In the genomic region with DNA sequence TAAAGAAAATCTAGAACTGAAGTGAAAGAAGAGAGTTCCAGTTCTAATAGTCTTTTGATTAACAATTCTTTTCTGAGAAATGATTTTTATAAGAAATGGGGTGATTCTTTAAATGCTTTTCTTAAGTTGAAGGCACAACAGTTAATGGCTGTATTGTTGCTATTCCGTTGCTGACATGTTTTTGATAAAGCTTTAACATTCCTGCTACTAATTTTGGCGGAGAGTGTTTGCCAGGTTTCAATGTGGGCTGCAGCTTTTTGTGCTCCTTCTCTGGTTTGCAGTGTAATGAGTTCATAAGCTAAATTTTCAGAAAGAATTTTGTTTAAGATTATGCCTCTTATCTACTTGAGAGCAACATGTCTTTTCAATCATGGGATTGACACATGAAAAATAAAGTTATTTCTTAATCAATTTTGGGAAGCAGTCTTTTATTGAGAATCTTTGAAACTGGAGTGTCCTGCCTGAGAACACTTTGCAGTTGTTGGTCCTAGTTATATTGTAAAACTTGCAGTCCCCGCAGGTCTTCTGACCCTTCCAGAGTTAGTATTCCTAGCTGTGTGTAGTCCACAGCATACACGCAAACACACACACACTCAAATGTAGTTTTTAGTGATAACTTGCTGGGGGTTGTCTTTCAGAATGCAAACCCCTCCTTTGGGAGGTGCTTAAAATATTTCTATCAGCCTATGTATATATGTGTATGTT, we compare ENCODE assay signal across 14 cellular contexts. TPM values are rescaled to one million over a fixed set of nuclear protein-coding genes. Genes with fewer than 3 reads are reported as not detected.
DNase-seq lines count a peak whose midpoint lies in the region; ATAC-seq and TF ChIP-seq lines count a peak whose summit lies in the region.
"Had no signal": no experiment of that assay in that cellular context is flagged by ENCODE, and none has a peak within 500 bp of the region (broad histone marks: within the 10 kb centered on the region; RNA-seq: fewer than 3 reads in every experiment).

No MANE protein-coding gene starts in this region.

- H3F3A ChIP-seq in GM23248 (ENCODE audit: insufficient read depth), result peaks cover 11% of the 10 kb centered on the region; the same call in 1 of the 2 replicates
- peaks cover 4% of the 10 kb centered on the region for H3F3A ChIP-seq in neural progenitor cell (ENCODE audit: low read depth)

- no peaks in the 10 kb centered on the region for H3K27me3 ChIP-seq in GM23248 (replicated peaks; ENCODE audit: insufficient read depth)
- H3K27me3 ChIP-seq in dorsolateral prefrontal cortex, result no peaks in the 10 kb centered on the region
- H3K27me3 ChIP-seq in neural progenitor cell, result no peaks in the 10 kb centered on the region
- H3K27me3 ChIP-seq: BE2C had no signal

- intact Hi-C loops in dorsolateral prefrontal cortex (cut with DNase I) (loop anchor here in 1 of 2 donors (5.0 kb wide), 1 partner anchor 62 kb away; a partner anchor contains a TSS), left ventricle myocardium superior (cut with micrococcal nuclease) (no loop called here)
- intact Hi-C loops in activated CD4-positive, alpha-beta memory T cell treated with anti-CD3 and anti-CD28 coated beads for 36 hours (cut with micrococcal nuclease), result loop anchor here (2.0 to 5.0 kb wide), 2 partner anchors 92 to 142 kb away; no protein-coding TSS in a partner anchor

- POLR2A ChIA-PET in activated CD4-positive, alpha-beta memory T cell treated with anti-CD3 and anti-CD28 coated beads for 36 hours (lab: Charles Lee), result interaction anchor here (0.9 kb wide), 1 partner anchor 92 kb away, joined by 3 read pairs; no protein-coding TSS in a partner anchor

- DNase-seq in GM23248 (no peak), dorsolateral prefrontal cortex (no peak), left ventricle myocardium superior (no peak), pons (ENCODE audit: low spot score) (peak; percentile 22), neural progenitor cell (ENCODE audit: low spot score) (no peak)
- no peak for DNase-seq in activated CD4-positive, alpha-beta memory T cell treated with anti-CD3 and anti-CD28 coated beads for 36 hours
- DNase-seq: BE2C, KG1, NCI-H1092, NCI-H1694, NCI-H2107, NCI-H226 had no signal

- H4K20me1 ChIP-seq in GM23248 (ENCODE audit: insufficient read depth), result no peaks in the 10 kb centered on the region
- H4K20me1 ChIP-seq in neural progenitor cell (ENCODE audit: low read depth), result no peaks in the 10 kb centered on the region

- 36 to 47% methylated on average over 4 of the region's 4 CpGs for WGBS in GM23248 (ENCODE audit: low coverage in 1 of 2, low lambda C conversion rate in 2 of 2, missing lambda C conversion rate in 2 of 2), 2 experiments

- H3K4me2 ChIP-seq in GM23248 (ENCODE audit: unreplicated experiment) (no peak overlapping the region), neural progenitor cell (no peak overlapping the region)

- no peaks in the 10 kb centered on the region for H3K9me2 ChIP-seq in GM23248 (ENCODE audit: insufficient read depth)

- H3K4me1 Mint-ChIP-seq in activated CD4-positive, alpha-beta memory T cell treated with anti-CD3 and anti-CD28 coated beads for 36 hours (ENCODE audit: low read depth), result peaks cover 14% of the 10 kb centered on the region
- H3K4me1 Mint-ChIP-seq in neural progenitor cell, result peaks cover 5% of the 10 kb centered on the region

- no peak overlapping the region for H2AFZ ChIP-seq in GM23248
- no peak overlapping the region for H2AFZ ChIP-seq in neural progenitor cell (replicated peaks)

- ATAC-seq in left ventricle myocardium superior, result peak; percentile 52
- no peak for ATAC-seq in GM18858 (IDR thresholded peaks at IDR 0.05; ENCODE audit: unreplicated experiment)

- in situ Hi-C loops in GM23248 (cut with MboI), result no loop called here

- H3K36me3 Mint-ChIP-seq in activated CD4-positive, alpha-beta memory T cell treated with anti-CD3 and anti-CD28 coated beads for 36 hours, result peaks cover 22% of the 10 kb centered on the region
- H3K36me3 Mint-ChIP-seq in neural progenitor cell, result peaks cover 7% of the 10 kb centered on the region

- no peaks in the 10 kb centered on the region for H3K79me2 ChIP-seq in GM23248 (ENCODE audit: insufficient read depth)
- no peaks in the 10 kb centered on the region for H3K79me2 ChIP-seq in neural progenitor cell (ENCODE audit: low read depth)

- H3K4me3 Mint-ChIP-seq in activated CD4-positive, alpha-beta memory T cell treated with anti-CD3 and anti-CD28 coated beads for 36 hours, result no peak overlapping the region
- H3K4me3 Mint-ChIP-seq in neural progenitor cell, result no peak overlapping the region

- H3K9ac ChIP-seq in GM23248, result no peak overlapping the region
- H3K9ac ChIP-seq in neural progenitor cell, result no peak overlapping the region

- H3K4me1 ChIP-seq in GM23248 (ENCODE audit: insufficient read depth) (peaks cover 7% of the 10 kb centered on the region), neural progenitor cell (peaks cover 14% of the 10 kb centered on the region)
- H3K4me1 ChIP-seq: BE2C had no signal

- TF ChIP-seq CTCF in dorsolateral prefrontal cortex (IDR thresholded peaks at IDR 0.05 in 54 of 56, conservative IDR thresholded peaks at IDR 0.05 in 2 of 56; ENCODE audit: low read depth in 1 of 56, partially characterized antibody in 56 of 56), result no peak
- TF ChIP-seq CTCF in neural progenitor cell (IDR thresholded peaks at IDR 0.05), result no peak

- H3K27me3 Mint-ChIP-seq in activated CD4-positive, alpha-beta memory T cell treated with anti-CD3 and anti-CD28 coated beads for 36 hours, result no peaks in the 10 kb centered on the region
- no peaks in the 10 kb centered on the region for H3K27me3 Mint-ChIP-seq in neural progenitor cell (ENCODE audit: insufficient read depth, low read depth)

- CTCF ChIA-PET in activated CD4-positive, alpha-beta memory T cell treated with anti-CD3 and anti-CD28 coated beads for 36 hours (lab: Charles Lee), result interaction anchor here (0.6 to 2.0 kb wide), 9 partner anchors 11 to 246 kb away, joined by 3 to 7 read pairs (median 4); a partner anchor contains a TSS

- H3K27ac ChIP-seq in GM23248 (peak overlapping the region; percentile 19; the same call in 1 of the 2 replicates), dorsolateral prefrontal cortex (peak overlapping the region in 58 of 59 donors; percentile 1 to 93 (median 78)), neural progenitor cell (no peak overlapping the region)

- H3K36me3 ChIP-seq in GM23248 (ENCODE audit: low read depth) (peaks cover 14% of the 10 kb centered on the region), neural progenitor cell (no peaks in the 10 kb centered on the region)
- H3K36me3 ChIP-seq: BE2C had no signal

- H3K9me3 Mint-ChIP-seq in activated CD4-positive, alpha-beta memory T cell treated with anti-CD3 and anti-CD28 coated beads for 36 hours, result no peaks in the 10 kb centered on the region
- no peaks in the 10 kb centered on the region for H3K9me3 Mint-ChIP-seq in neural progenitor cell

- H3K27ac Mint-ChIP-seq in activated CD4-positive, alpha-beta memory T cell treated with anti-CD3 and anti-CD28 coated beads for 36 hours, result no peak overlapping the region
- H3K27ac Mint-ChIP-seq in neural progenitor cell, result no peak overlapping the region

- H3K9me3 ChIP-seq in GM23248 (ENCODE audit: low read depth) (no peaks in the 10 kb centered on the region), neural progenitor cell (ENCODE audit: low read depth) (no peaks in the 10 kb centered on the region)
- H3K9me3 ChIP-seq: BE2C had no signal

- H3K4me3 ChIP-seq in GM23248, result no peak overlapping the region
- peak overlapping the region in 7 of 59 donors; percentile 4 to 23 (median 11) for H3K4me3 ChIP-seq in dorsolateral prefrontal cortex
- H3K4me3 ChIP-seq in neural progenitor cell, result no peak overlapping the region

RNA-seq across cellular contexts. Expression of a gene that starts 56.7 kb away (rescaled TPM):
- 0.25 TPM in 1 of 2 replicates, not detected in the other for total RNA-seq in GM23248 (2014; rRNA removed; shearing (Covaris generic))
- 0.30 and 0.51 TPM in 2 replicates for polyA plus RNA-seq in GM23248 (2016; fragmentation: Nextera tagmentation; extraction: Ambion mirVana)
- total RNA-seq in dorsolateral prefrontal cortex, result 1 to 10 TPM in 50 of 120 experiments, under 1 TPM in 56, not detected in 14; 0.22 to 2.7 (median 0.94) TPM
- total RNA-seq in left ventricle myocardium superior, result 0.32 TPM
- not detected for total RNA-seq in activated CD4-positive, alpha-beta memory T cell treated with anti-CD3 and anti-CD28 coated beads for 36 hours
- 1.5 and 2.3 TPM in 2 replicates for total RNA-seq in neural progenitor cell (ENCODE audit: low replicate concordance)
- polyA plus RNA-seq: AG04450 had no signal
